ENCODE assay signal across 2 cellular contexts in the genomic region with DNA sequence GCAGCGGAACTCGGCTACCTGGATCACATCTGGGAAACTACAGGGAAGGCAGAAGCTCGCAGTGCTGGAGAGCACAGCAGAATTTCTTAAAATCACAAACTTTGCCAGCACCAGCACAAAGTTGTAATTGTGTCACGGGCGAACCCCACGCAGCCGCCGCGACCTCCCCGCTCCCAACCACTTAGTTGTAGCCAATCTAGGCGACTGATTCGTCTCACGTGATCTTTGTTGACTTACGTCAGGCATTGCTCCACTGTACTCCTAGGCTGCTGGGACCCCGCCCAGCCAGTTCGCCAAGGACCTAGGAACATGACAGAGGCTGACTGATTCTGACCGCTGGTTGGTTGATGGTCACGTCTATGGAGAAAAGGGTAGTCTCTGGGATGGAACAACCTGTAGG.
TF ChIP-seq lines count a peak whose summit lies in the region.

Gene UTY (minus strand): TSS at position 206 of the 400 bp plus-strand sequence. CDS start 368 bp downstream, outside the sequence.

TF ChIP-seq in liver, 16 proteins besides CTCF, POLR2A, EP300 and RAD21 (continued from another document):
- TF ChIP-seq HNF4A (conservative IDR thresholded peaks at IDR 0.05), result no peak
- no peak for TF ChIP-seq FOXA1 (IDR thresholded peaks at IDR 0.05)
- TF ChIP-seq EGR1 (IDR thresholded peaks at IDR 0.05; ENCODE audit: low read depth in 2 of 2), result no peak
- TF ChIP-seq YY1 (IDR thresholded peaks at IDR 0.05), result no peak
- no peak for TF ChIP-seq SP1 (IDR thresholded peaks at IDR 0.05)
- TF ChIP-seq NR2F2 (IDR thresholded peaks at IDR 0.05), result no peak
- no peak for TF ChIP-seq GABPA (IDR thresholded peaks at IDR 0.05 in 1 of 2, conservative IDR thresholded peaks at IDR 0.05 in 1 of 2)
- no peak for TF ChIP-seq FOXA2 (IDR thresholded peaks at IDR 0.05)
- TF ChIP-seq, protein P1, sequence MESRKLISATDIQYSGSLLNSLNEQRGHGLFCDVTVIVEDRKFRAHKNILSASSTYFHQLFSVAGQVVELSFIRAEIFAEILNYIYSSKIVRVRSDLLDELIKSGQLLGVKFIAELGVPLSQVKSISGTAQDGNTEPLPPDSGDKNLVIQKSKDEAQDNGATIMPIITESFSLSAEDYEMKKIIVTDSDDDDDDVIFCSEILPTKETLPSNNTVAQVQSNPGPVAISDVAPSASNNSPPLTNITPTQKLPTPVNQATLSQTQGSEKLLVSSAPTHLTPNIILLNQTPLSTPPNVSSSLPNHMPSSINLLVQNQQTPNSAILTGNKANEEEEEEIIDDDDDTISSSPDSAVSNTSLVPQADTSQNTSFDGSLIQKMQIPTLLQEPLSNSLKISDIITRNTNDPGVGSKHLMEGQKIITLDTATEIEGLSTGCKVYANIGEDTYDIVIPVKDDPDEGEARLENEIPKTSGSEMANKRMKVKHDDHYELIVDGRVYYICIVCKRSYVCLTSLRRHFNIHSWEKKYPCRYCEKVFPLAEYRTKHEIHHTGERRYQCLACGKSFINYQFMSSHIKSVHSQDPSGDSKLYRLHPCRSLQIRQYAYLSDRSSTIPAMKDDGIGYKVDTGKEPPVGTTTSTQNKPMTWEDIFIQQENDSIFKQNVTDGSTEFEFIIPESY (IDR thresholded peaks at IDR 0.05), result no peak
- TF ChIP-seq ATF3 (IDR thresholded peaks at IDR 0.05), result no peak
- no peak for TF ChIP-seq MAX (IDR thresholded peaks at IDR 0.05)
TF ChIP-seq in liver: peak in this region for 0.

TF ChIP-seq in HepG2, 621 proteins besides CTCF, POLR2A, EP300 and RAD21:
- TF ChIP-seq, protein P2, sequence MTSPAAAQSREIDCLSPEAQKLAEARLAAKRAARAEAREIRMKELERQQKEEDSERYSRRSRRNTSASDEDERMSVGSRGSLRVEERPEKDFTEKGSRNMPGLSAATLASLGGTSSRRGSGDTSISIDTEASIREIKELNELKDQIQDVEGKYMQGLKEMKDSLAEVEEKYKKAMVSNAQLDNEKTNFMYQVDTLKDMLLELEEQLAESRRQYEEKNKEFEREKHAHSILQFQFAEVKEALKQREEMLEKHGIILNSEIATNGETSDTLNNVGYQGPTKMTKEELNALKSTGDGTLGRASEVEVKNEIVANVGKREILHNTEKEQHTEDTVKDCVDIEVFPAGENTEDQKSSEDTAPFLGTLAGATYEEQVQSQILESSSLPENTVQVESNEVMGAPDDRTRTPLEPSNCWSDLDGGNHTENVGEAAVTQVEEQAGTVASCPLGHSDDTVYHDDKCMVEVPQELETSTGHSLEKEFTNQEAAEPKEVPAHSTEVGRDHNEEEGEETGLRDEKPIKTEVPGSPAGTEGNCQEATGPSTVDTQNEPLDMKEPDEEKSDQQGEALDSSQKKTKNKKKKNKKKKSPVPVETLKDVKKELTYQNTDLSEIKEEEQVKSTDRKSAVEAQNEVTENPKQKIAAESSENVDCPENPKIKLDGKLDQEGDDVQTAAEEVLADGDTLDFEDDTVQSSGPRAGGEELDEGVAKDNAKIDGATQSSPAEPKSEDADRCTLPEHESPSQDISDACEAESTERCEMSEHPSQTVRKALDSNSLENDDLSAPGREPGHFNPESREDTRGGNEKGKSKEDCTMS (CRISPR knock-in tag; conservative IDR thresholded peaks at IDR 0.05), result no peak
- TF ChIP-seq ZNF34 (CRISPR knock-in tag; IDR thresholded peaks at IDR 0.05; ENCODE audit: borderline replicate concordance) (no peak), FOSL2 (CRISPR knock-in tag; IDR thresholded peaks at IDR 0.05) (no peak), E2F5 (CRISPR knock-in tag; conservative IDR thresholded peaks at IDR 0.05) (no peak), HOXD1 (CRISPR knock-in tag; IDR thresholded peaks at IDR 0.05) (no peak), TFDP1 (CRISPR knock-in tag; IDR thresholded peaks at IDR 0.05; ENCODE audit: borderline replicate concordance) (no peak), SMAD3 (CRISPR knock-in tag; IDR thresholded peaks at IDR 0.05) (no peak), ATF3 (CRISPR knock-in tag; IDR thresholded peaks at IDR 0.05) (no peak), ZFAT (CRISPR knock-in tag; conservative IDR thresholded peaks at IDR 0.05) (no peak), MAFG (CRISPR knock-in tag; IDR thresholded peaks at IDR 0.05) (no peak), NCOR1 (IDR thresholded peaks at IDR 0.05; ENCODE audit: borderline replicate concordance, low read length) (no peak), ESRRA (CRISPR knock-in tag; IDR thresholded peaks at IDR 0.05; ENCODE audit: low read depth) (no peak), RBM39 (IDR thresholded peaks at IDR 0.05; ENCODE audit: low read depth, low read length, poor library complexity, severe bottlenecking) (no peak)
- TF ChIP-seq, protein P3, sequence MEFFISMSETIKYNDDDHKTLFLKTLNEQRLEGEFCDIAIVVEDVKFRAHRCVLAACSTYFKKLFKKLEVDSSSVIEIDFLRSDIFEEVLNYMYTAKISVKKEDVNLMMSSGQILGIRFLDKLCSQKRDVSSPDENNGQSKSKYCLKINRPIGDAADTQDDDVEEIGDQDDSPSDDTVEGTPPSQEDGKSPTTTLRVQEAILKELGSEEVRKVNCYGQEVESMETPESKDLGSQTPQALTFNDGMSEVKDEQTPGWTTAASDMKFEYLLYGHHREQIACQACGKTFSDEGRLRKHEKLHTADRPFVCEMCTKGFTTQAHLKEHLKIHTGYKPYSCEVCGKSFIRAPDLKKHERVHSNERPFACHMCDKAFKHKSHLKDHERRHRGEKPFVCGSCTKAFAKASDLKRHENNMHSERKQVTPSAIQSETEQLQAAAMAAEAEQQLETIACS (CRISPR knock-in tag; IDR thresholded peaks at IDR 0.05), result no peak
- TF ChIP-seq, protein P4, sequence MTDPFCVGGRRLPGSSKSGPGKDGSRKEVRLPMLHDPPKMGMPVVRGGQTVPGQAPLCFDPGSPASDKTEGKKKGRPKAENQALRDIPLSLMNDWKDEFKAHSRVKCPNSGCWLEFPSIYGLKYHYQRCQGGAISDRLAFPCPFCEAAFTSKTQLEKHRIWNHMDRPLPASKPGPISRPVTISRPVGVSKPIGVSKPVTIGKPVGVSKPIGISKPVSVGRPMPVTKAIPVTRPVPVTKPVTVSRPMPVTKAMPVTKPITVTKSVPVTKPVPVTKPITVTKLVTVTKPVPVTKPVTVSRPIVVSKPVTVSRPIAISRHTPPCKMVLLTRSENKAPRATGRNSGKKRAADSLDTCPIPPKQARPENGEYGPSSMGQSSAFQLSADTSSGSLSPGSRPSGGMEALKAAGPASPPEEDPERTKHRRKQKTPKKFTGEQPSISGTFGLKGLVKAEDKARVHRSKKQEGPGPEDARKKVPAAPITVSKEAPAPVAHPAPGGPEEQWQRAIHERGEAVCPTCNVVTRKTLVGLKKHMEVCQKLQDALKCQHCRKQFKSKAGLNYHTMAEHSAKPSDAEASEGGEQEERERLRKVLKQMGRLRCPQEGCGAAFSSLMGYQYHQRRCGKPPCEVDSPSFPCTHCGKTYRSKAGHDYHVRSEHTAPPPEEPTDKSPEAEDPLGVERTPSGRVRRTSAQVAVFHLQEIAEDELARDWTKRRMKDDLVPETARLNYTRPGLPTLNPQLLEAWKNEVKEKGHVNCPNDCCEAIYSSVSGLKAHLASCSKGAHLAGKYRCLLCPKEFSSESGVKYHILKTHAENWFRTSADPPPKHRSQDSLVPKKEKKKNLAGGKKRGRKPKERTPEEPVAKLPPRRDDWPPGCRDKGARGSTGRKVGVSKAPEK (CRISPR knock-in tag; IDR thresholded peaks at IDR 0.05; ENCODE audit: borderline replicate concordance), result no peak
- TF ChIP-seq, protein P5, sequence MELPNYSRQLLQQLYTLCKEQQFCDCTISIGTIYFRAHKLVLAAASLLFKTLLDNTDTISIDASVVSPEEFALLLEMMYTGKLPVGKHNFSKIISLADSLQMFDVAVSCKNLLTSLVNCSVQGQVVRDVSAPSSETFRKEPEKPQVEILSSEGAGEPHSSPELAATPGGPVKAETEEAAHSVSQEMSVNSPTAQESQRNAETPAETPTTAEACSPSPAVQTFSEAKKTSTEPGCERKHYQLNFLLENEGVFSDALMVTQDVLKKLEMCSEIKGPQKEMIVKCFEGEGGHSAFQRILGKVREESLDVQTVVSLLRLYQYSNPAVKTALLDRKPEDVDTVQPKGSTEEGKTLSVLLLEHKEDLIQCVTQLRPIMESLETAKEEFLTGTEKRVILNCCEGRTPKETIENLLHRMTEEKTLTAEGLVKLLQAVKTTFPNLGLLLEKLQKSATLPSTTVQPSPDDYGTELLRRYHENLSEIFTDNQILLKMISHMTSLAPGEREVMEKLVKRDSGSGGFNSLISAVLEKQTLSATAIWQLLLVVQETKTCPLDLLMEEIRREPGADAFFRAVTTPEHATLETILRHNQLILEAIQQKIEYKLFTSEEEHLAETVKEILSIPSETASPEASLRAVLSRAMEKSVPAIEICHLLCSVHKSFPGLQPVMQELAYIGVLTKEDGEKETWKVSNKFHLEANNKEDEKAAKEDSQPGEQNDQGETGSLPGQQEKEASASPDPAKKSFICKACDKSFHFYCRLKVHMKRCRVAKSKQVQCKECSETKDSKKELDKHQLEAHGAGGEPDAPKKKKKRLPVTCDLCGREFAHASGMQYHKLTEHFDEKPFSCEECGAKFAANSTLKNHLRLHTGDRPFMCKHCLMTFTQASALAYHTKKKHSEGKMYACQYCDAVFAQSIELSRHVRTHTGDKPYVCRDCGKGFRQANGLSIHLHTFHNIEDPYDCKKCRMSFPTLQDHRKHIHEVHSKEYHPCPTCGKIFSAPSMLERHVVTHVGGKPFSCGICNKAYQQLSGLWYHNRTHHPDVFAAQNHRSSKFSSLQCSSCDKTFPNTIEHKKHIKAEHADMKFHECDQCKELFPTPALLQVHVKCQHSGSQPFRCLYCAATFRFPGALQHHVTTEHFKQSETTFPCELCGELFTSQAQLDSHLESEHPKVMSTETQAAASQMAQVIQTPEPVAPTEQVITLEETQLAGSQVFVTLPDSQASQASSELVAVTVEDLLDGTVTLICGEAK (IDR thresholded peaks at IDR 0.05), result no peak
- TF ChIP-seq, protein P5 (CRISPR knock-in tag; IDR thresholded peaks at IDR 0.05), result no peak
